7 cellular contexts compared by ENCODE assay signal in the genomic region with DNA sequence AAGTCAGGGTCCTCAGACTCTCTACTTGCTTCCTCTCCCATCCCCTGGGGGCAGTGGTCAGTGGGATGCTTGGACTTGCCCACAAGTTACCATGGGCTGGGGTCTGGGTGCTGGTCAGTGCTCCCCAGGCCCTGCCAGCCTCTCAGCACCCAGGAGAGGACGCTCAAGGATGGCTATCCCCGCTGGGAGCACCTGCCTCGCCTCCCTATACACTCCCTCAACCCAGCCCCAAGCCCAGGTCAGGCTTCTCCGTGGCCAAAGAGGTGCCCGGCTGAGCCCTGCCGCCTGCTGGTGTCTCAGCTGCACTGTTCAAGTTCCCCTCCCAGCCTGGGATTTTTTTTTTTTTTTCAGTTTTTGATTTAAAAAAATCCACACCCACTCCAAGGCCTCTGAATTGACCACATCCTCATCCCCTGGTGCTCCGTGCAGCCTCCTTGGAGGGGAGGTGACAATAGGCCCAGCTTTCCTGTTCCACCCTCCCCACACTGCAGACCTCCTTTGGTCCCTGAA.
DNase-seq lines count a peak whose midpoint lies in the region; ATAC-seq and TF ChIP-seq lines count a peak whose summit lies in the region.

No MANE protein-coding gene starts in this region.

- no peaks in the 10 kb centered on the region for H3K27me3 ChIP-seq in GM06990 (replicated peaks; ENCODE audit: control insufficient read depth, insufficient read depth, low read length)

- no peaks in the 10 kb centered on the region for H3K9me3 Mint-ChIP-seq in activated naive CD4-positive, alpha-beta T cell treated with anti-CD3 and anti-CD28 coated beads, Interleukin-2, amount 10 ng/mL, durations not matched to agents 7 days and 5 days

- H3K4me3 ChIP-seq in GM06990 (replicated peaks; ENCODE audit: low read depth, low read length) = no peak overlapping the region

- peak overlapping the region; percentile 39 for H3K4me3 Mint-ChIP-seq in activated naive CD4-positive, alpha-beta T cell treated with anti-CD3 and anti-CD28 coated beads, Interleukin-2, amount 10 ng/mL, durations not matched to agents 7 days and 5 days

- CTCF ChIA-PET in activated naive CD4-positive, alpha-beta T cell treated with anti-CD3 and anti-CD28 coated beads, Interleukin-2, amount 10 ng/mL, durations not matched to agents 7 days and 5 days (lab: Charles Lee) = interaction anchor here (0.7 to 1.5 kb wide), 3 partner anchors 17 to 128 kb away, joined by 3 to 10 read pairs (median 4); no protein-coding TSS in a partner anchor

- ATAC-seq in HG02852 (IDR thresholded peaks at IDR 0.05; ENCODE audit: unreplicated experiment) = no peak
- ATAC-seq in GM18519 (IDR thresholded peaks at IDR 0.05; ENCODE audit: low FRiP score, unreplicated experiment) = no peak

- peaks cover 34% of the 10 kb centered on the region for H3K4me1 Mint-ChIP-seq in activated naive CD4-positive, alpha-beta T cell treated with anti-CD3 and anti-CD28 coated beads, Interleukin-2, amount 10 ng/mL, durations not matched to agents 7 days and 5 days

- DNase-seq in GM06990 (ENCODE audit: extremely low read depth, insufficient read length) (no peak), LoVo (ENCODE audit: low spot score) (peak; percentile 9), islet precursor cell (peak; percentile 84), NCI-H446 (lab: John Stamatoyannopoulos, UW) (no peak)
- peak; percentile 66 for DNase-seq in activated naive CD4-positive, alpha-beta T cell treated with anti-CD3 and anti-CD28 coated beads, Interleukin-2, amount 10 ng/mL, durations not matched to agents 7 days and 5 days

- H3K27ac Mint-ChIP-seq in activated naive CD4-positive, alpha-beta T cell treated with anti-CD3 and anti-CD28 coated beads, Interleukin-2, amount 10 ng/mL, durations not matched to agents 7 days and 5 days = peak overlapping the region; percentile 11

- H3K36me3 ChIP-seq in GM06990 (ENCODE audit: control insufficient read depth, insufficient read depth, low read length) = no peaks in the 10 kb centered on the region

- TF ChIP-seq CTCF in GM06990 (IDR thresholded peaks at IDR 0.05; ENCODE audit: insufficient read depth, low read length, poor library complexity, severe bottlenecking) = peak; percentile 94

- H3K36me3 Mint-ChIP-seq in activated naive CD4-positive, alpha-beta T cell treated with anti-CD3 and anti-CD28 coated beads, Interleukin-2, amount 10 ng/mL, durations not matched to agents 7 days and 5 days = peaks cover 2% of the 10 kb centered on the region

- peaks cover 57% of the 10 kb centered on the region for H3K27me3 Mint-ChIP-seq in activated naive CD4-positive, alpha-beta T cell treated with anti-CD3 and anti-CD28 coated beads, Interleukin-2, amount 10 ng/mL, durations not matched to agents 7 days and 5 days

Comparison
In these comparisons a context has a peak if more than half of its experiments do, and no peak if none do; other contexts are left out.
1. DNase-seq: peak in LoVo (single experiment), activated naive CD4-positive, alpha-beta T cell treated with anti-CD3 and anti-CD28 coated beads, Interleukin-2, amount 10 ng/mL, durations not matched to agents 7 days and 5 days (single experiment) and islet precursor cell (single experiment); none in GM06990 (single experiment) and NCI-H446 (0 of 2).